1 cellular context compared by ENCODE assay signal in the genomic region with DNA sequence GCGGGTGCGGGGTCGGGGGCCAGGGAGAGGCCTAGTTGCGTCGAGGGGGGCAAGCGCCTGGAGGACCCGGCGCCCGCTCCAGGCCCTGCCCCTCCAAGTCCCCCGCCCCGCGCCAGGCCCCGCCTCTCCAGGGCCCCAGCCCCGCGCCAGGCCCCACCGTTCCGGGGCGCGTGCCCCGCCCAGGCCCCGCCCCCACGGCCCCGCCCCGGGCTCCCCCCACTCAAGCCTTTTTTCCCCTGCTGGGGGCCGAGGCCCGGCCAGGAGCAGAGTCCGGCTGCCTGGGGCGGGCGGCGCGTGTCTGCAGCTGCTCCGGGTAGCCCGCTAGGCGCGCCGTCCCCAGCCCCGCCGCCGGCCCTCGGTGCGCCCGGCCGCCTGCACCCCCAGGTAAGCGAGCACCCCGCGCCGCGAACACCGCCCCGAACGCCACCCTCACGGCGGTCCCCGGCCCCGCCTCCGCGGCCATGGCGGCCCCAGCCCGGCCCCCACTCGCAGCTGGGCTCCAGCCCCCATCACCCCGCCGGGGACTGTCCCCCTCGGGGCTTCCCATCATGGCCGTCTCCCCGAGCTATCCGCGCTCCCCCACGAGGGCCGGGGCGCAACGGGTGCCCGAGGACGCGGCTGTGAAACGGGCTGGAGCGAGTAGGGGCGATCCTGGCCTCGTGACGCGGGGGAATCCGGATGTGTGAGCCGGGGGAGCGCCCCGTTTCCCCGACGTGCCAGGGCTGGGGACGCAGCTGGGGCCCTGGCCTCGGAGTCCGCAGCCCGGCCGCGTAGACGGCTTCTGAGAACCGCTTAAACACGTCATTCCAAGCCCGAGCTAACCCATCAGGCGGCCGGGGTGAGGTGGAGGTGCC.
TF ChIP-seq lines count a peak whose summit lies in the region.

A gene with protein sequence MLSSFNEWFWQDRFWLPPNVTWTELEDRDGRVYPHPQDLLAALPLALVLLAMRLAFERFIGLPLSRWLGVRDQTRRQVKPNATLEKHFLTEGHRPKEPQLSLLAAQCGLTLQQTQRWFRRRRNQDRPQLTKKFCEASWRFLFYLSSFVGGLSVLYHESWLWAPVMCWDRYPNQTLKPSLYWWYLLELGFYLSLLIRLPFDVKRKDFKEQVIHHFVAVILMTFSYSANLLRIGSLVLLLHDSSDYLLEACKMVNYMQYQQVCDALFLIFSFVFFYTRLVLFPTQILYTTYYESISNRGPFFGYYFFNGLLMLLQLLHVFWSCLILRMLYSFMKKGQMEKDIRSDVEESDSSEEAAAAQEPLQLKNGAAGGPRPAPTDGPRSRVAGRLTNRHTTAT (plus strand): TSS at position 260 of the 854 bp plus-strand sequence. CDS start 41,707 bp downstream, outside the sequence.

TF ChIP-seq in K562, 482 proteins besides CTCF, POLR2A, EP300 and RAD21 (continued from another document):
- TF ChIP-seq ZNF589 (CRISPR knock-in tag; IDR thresholded peaks at IDR 0.05; ENCODE audit: low read depth) = no peak
